8 cellular contexts compared by ENCODE assay signal in the genomic region with DNA sequence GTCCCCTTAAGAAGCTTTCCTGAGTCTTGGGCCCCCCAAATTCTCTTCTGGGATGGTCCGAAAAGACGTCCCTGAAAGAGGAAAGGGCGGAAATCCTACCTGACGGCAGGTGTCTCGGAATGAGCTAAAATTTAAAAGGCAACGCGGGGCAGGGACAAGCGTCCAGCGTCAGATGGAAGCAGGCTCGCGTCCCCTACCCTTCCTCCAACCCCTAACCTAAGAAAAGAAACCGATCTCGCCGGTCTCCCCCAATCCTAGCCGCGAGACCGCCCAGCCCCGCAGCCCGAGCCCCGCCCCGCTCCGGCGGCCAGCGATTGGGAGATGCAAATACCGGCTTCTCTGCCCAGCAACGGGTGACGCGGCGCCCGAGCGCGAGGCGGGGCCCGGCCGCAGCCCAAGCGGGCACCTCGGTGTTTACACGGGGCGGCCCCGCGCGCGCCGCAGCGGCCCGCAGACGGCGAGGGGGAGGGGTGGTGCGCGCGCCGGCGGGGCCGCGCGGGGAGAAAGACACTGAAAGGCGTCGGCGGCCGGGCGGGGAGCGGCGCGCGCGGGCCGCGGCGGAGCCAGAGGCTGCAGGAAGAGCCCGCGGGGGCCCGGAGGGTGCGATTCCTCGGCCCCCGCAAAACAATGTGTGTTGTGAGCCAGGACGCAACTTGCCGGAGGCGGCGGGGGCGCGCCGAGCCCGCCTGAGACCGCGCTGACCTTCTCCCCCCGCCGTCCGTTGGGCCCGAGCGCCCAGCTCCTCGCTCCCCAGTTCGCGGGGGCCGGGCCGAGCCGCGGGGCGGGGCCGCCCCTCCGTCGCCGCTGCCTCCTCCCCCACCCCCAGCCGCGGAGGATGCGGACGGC. TPM values are rescaled to one million over a fixed set of nuclear protein-coding genes. Genes with fewer than 3 reads are reported as not detected.
DNase-seq lines count a peak whose midpoint lies in the region; FAIRE-seq and TF ChIP-seq lines count a peak whose summit lies in the region.

A gene (plus strand): TSS at position 510 of the 846 bp plus-strand sequence. CDS start 373 bp downstream, outside the sequence.

- H3K27ac ChIP-seq in SJSA1 (peak within 1 kb of the TSS; percentile 73), neuronal stem cell (replicated peaks; ENCODE audit: low read length) (peak within 1 kb of the TSS; percentile 96), substantia nigra (ENCODE audit: low read depth, low read length, poor library complexity, severe bottlenecking) (peak within 1 kb of the TSS; percentile 88)

- peak within 1 kb of the TSS; percentile 67 for H3K4me3 ChIP-seq in GM06990 (replicated peaks; ENCODE audit: low read depth, low read length)
- H3K4me3 ChIP-seq in SJSA1 = peak within 1 kb of the TSS; percentile 83
- peak within 1 kb of the TSS; percentile 97 to 98 for H3K4me3 ChIP-seq in neuronal stem cell (ENCODE audit: low read length in 2 of 2)

- peak within 1 kb of the TSS; percentile 100 for H3K14ac ChIP-seq in neuronal stem cell (ENCODE audit: low read length)

- H3K9me3 ChIP-seq in SJSA1 (replicated peaks) = no peaks in the 10 kb centered on the region; the same call in 1 of the 2 replicates
- H3K9me3 ChIP-seq in neuronal stem cell (replicated peaks in 1 of 2; ENCODE audit: control insufficient read depth in 2 of 2, insufficient read depth in 1 of 2, low read depth in 1 of 2, low read length in 2 of 2) = peaks cover 0 to 4% of the 10 kb centered on the region in 2 donors

- peaks cover 25% of the 10 kb centered on the region for H3K36me3 Mint-ChIP-seq in HFFc6 (ENCODE audit: low read depth)
- H3K36me3 Mint-ChIP-seq in activated naive CD4-positive, alpha-beta T cell treated with anti-CD3 and anti-CD28 coated beads for 36 hours (ENCODE audit: low read depth) = no peaks in the 10 kb centered on the region

- CTCF ChIA-PET in activated naive CD4-positive, alpha-beta T cell treated with anti-CD3 and anti-CD28 coated beads for 36 hours (lab: Charles Lee) = interaction anchor here (0.8 to 1.6 kb wide), 3 partner anchors 15 to 59 kb away, joined by 3 to 6 read pairs (median 5); no protein-coding TSS in a partner anchor

- WGBS in neuronal stem cell (ENCODE audit: extremely low coverage in 2 of 2, insufficient read length in 2 of 2, insufficient replicate concordance in 1 of 2), 2 donors = no CpG with 5 or more reads among the region's 106 CpGs

- H2AK5ac ChIP-seq in neuronal stem cell (ENCODE audit: low read depth, low read length) = peak within 1 kb of the TSS; percentile 100

- peak within 1 kb of the TSS; percentile 94 for H3K27ac Mint-ChIP-seq in HFFc6
- H3K27ac Mint-ChIP-seq in activated naive CD4-positive, alpha-beta T cell treated with anti-CD3 and anti-CD28 coated beads for 36 hours = peak within 1 kb of the TSS; percentile 63

- peaks cover 7% of the 10 kb centered on the region for H3K79me1 ChIP-seq in neuronal stem cell (ENCODE audit: low read depth, low read length)

- H3K9ac ChIP-seq in neuronal stem cell (ENCODE audit: low read depth, low read length, poor library complexity) = peak within 1 kb of the TSS; percentile 99

- H3K4me1 ChIP-seq in SJSA1 (replicated peaks) (peaks cover 35% of the 10 kb centered on the region), neuronal stem cell (ENCODE audit: control insufficient read depth in 2 of 2, insufficient read depth in 1 of 2, low read depth in 1 of 2, low read length in 2 of 2) (peaks cover 23 to 31% of the 10 kb centered on the region in 2 donors)

- H4K8ac ChIP-seq in neuronal stem cell (ENCODE audit: low read depth, low read length) = no peak within 1 kb of the TSS

- H2BK12ac ChIP-seq in neuronal stem cell (ENCODE audit: low read length) = peak within 1 kb of the TSS; percentile 80

- H4K91ac ChIP-seq in neuronal stem cell (ENCODE audit: low read depth, low read length, poor library complexity) = peak within 1 kb of the TSS; percentile 96

- H3K36me3 ChIP-seq in GM06990 (ENCODE audit: control insufficient read depth, insufficient read depth, low read length) (no peaks in the 10 kb centered on the region; the same call in 1 of the 2 replicates), SJSA1 (peaks cover 14% of the 10 kb centered on the region), neuronal stem cell (replicated peaks in 1 of 2; ENCODE audit: control insufficient read depth in 2 of 2, insufficient read depth in 2 of 2, low read length in 2 of 2) (peaks cover 18 to 35% of the 10 kb centered on the region in 2 donors)

- FAIRE-seq in frontal cortex (lab: Jason Lieb, UNC) = no peak

- no peak for TF ChIP-seq CTCF in GM06990 (IDR thresholded peaks at IDR 0.05; ENCODE audit: insufficient read depth, low read length, poor library complexity, severe bottlenecking)
- no peak for TF ChIP-seq CTCF in HFFc6 (IDR thresholded peaks at IDR 0.05)

- peaks cover 39% of the 10 kb centered on the region for H3K4me1 Mint-ChIP-seq in HFFc6 (ENCODE audit: low read depth)
- peaks cover 14% of the 10 kb centered on the region for H3K4me1 Mint-ChIP-seq in activated naive CD4-positive, alpha-beta T cell treated with anti-CD3 and anti-CD28 coated beads for 36 hours (ENCODE audit: low read depth)

- peaks cover 5% of the 10 kb centered on the region for H3K27me3 Mint-ChIP-seq in HFFc6 (ENCODE audit: insufficient read depth)
- H3K27me3 Mint-ChIP-seq in activated naive CD4-positive, alpha-beta T cell treated with anti-CD3 and anti-CD28 coated beads for 36 hours (ENCODE audit: low read depth) = no peaks in the 10 kb centered on the region

- peak within 1 kb of the TSS; percentile 97 for H2BK15ac ChIP-seq in neuronal stem cell (ENCODE audit: low read length)

- peak within 1 kb of the TSS; percentile 99 for H3K4me2 ChIP-seq in neuronal stem cell (ENCODE audit: insufficient read depth, low read length, poor library complexity, severe bottlenecking)

- H2AFZ ChIP-seq in neuronal stem cell (ENCODE audit: low read length) = peak within 1 kb of the TSS; percentile 88

- H2BK5ac ChIP-seq in neuronal stem cell (ENCODE audit: low read length) = peak within 1 kb of the TSS; percentile 98

- DNase-seq in GM06990 (ENCODE audit: extremely low read depth, insufficient read length) (peak; percentile 96), HFFc6 (peak; percentile 92), NAMALWA (ENCODE audit: low spot score) (peak; percentile 96), SJSA1 (ENCODE audit: low read depth in 1 of 2, low spot score in 2 of 2) (peak; percentile 82 to 95), frontal cortex (ENCODE audit: low spot score in 2 of 2) (peak; percentile 97 to 99), neuronal stem cell (ENCODE audit: low spot score) (peak; percentile 97), substantia nigra (lab: John Stamatoyannopoulos, UW) (peak; percentile 58 to 100 (median 95))
- DNase-seq in activated naive CD4-positive, alpha-beta T cell treated with anti-CD3 and anti-CD28 coated beads for 36 hours = peak; percentile 97

- H2BK120ac ChIP-seq in neuronal stem cell (ENCODE audit: low read depth, low read length) = peak within 1 kb of the TSS; percentile 95

- H3K23ac ChIP-seq in neuronal stem cell (ENCODE audit: low read depth, low read length, poor library complexity) = peak within 1 kb of the TSS; percentile 98

- H3K27me3 ChIP-seq in GM06990 (replicated peaks; ENCODE audit: control insufficient read depth, insufficient read depth, low read length) (no peaks in the 10 kb centered on the region), SJSA1 (replicated peaks) (no peaks in the 10 kb centered on the region), neuronal stem cell (ENCODE audit: control insufficient read depth in 3 of 3, insufficient read depth in 3 of 3, low read depth in 1 of 3, low read length in 3 of 3) (no peaks in the 10 kb centered on the region)

- H3K9me3 Mint-ChIP-seq in HFFc6 = no peaks in the 10 kb centered on the region
- H3K9me3 Mint-ChIP-seq in activated naive CD4-positive, alpha-beta T cell treated with anti-CD3 and anti-CD28 coated beads for 36 hours = no peaks in the 10 kb centered on the region

- peak within 1 kb of the TSS; percentile 94 for H3K4me3 Mint-ChIP-seq in HFFc6
- H3K4me3 Mint-ChIP-seq in activated naive CD4-positive, alpha-beta T cell treated with anti-CD3 and anti-CD28 coated beads for 36 hours = peak within 1 kb of the TSS; percentile 83

- intact Hi-C loops in activated naive CD4-positive, alpha-beta T cell treated with anti-CD3 and anti-CD28 coated beads for 36 hours (cut with micrococcal nuclease) = loop anchor here (1.0 kb wide), 2 partner anchors 15 to 28 kb away; a partner anchor contains a TSS

- H3K4ac ChIP-seq in neuronal stem cell (ENCODE audit: low read length) = peak within 1 kb of the TSS; percentile 98

- peak within 1 kb of the TSS; percentile 99 for H3K18ac ChIP-seq in neuronal stem cell (ENCODE audit: low read length)

RNA-seq across cellular contexts. Expression of the gene that starts here (rescaled TPM):
- total RNA-seq in HFFc6 (2021; fragmentation: NEBNext Ultra II Directional; extraction: Animal tissue kit (Norgen Biotek cat#: 25700)) = 10 to 100 TPM; 24.5 to 26.3 (median 25.0) TPM
- total RNA-seq in SJSA1 (2014; rRNA removed; shearing (Covaris generic)) = 3.6 TPM in 2 replicates
- total RNA-seq in activated naive CD4-positive, alpha-beta T cell treated with anti-CD3 and anti-CD28 coated beads for 36 hours = 1 to 10 TPM; 6.0 to 6.4 TPM
- total RNA-seq in frontal cortex = 7.7 TPM
- 52.4 TPM for polyA plus RNA-seq in neuronal stem cell (2013, experiment 1 of 2)
- polyA plus RNA-seq in neuronal stem cell (2013, experiment 2 of 2) = 51.5 TPM

Comparison
In these comparisons a context has a peak if more than half of its experiments do, and no peak if none do; other contexts are left out.
1. Peak in every context shown above with its lines: DNase-seq, H3K4me3 ChIP-seq and H3K27ac ChIP-seq.